ENCODE assay signal across 9 cellular contexts in genomic region chr16:3857189-3858013, GRCh38. TPM values are rescaled to one million over a fixed set of nuclear protein-coding genes. Genes with fewer than 3 reads are reported as not detected.
A peak's percentile ranks its signal among the peaks of the same experiment; 100 is the strongest.
DNase-seq lines count a peak whose midpoint lies in the region; ATAC-seq and TF ChIP-seq lines count a peak whose summit lies in the region.
"Had no signal": no experiment of that assay in that cellular context is flagged by ENCODE, and none has a peak within 500 bp of the region (broad histone marks: within the 10 kb centered on the region; RNA-seq: fewer than 3 reads in every experiment).

No MANE protein-coding gene starts in this region.

- H3K4me3 ChIP-seq in CD8-positive, alpha-beta T cell (ENCODE audit: low read depth, low read length) = no peak overlapping the region
- H3K4me3 ChIP-seq in breast epithelium = peak overlapping the region in 1 of 3 donors; percentile 16
- H3K4me3 ChIP-seq: ovary had no signal

- CTCF ChIA-PET in CD8-positive, alpha-beta T cell (lab: Charles Lee) = interaction anchor here (1.0 kb wide), 1 partner anchor 45 kb away, joined by 3 read pairs; no protein-coding TSS in a partner anchor

- H3K27ac Mint-ChIP-seq in CD8-positive, alpha-beta T cell = peak overlapping the region; percentile 78
- H3K27ac Mint-ChIP-seq in naive B cell = peak overlapping the region in 5 of 6 donors; percentile 30 to 92 (median 90)

- POLR2A ChIA-PET in CD8-positive, alpha-beta T cell (lab: Charles Lee) = interaction anchor here (1.5 kb wide), 1 partner anchor 14 kb away, joined by 3 read pairs; no protein-coding TSS in a partner anchor

- no peaks in the 10 kb centered on the region for H3K36me3 ChIP-seq in CD8-positive, alpha-beta T cell (ENCODE audit: insufficient read depth, low read length)
- H3K36me3 ChIP-seq in breast epithelium = no peaks in the 10 kb centered on the region
- H3K36me3 ChIP-seq: ovary had no signal

- TF ChIP-seq POLR2A in breast epithelium (IDR thresholded peaks at IDR 0.05) = no peak

- H3K27me3 Mint-ChIP-seq in CD8-positive, alpha-beta T cell (ENCODE audit: low read depth) = no peaks in the 10 kb centered on the region
- H3K27me3 Mint-ChIP-seq in naive B cell = no peaks in the 10 kb centered on the region

- peaks cover 87% of the 10 kb centered on the region for H3K4me1 Mint-ChIP-seq in CD8-positive, alpha-beta T cell (ENCODE audit: low read depth)
- H3K4me1 Mint-ChIP-seq in naive B cell = peaks cover 68 to 94% (median 84%) of the 10 kb centered on the region in 3 donors

- H3K4me3 Mint-ChIP-seq in CD8-positive, alpha-beta T cell = no peak overlapping the region
- H3K4me3 Mint-ChIP-seq in naive B cell = peak overlapping the region in 5 of 8 donors; percentile 25 to 85 (median 59)

- H3K27ac ChIP-seq in CD8-positive, alpha-beta T cell (ENCODE audit: low read depth, low read length) = no peak overlapping the region
- peak overlapping the region; percentile 40 to 52 for H3K27ac ChIP-seq in breast epithelium

- no peaks in the 10 kb centered on the region for H3K9me3 ChIP-seq in CD8-positive, alpha-beta T cell (ENCODE audit: low read length)
- no peaks in the 10 kb centered on the region for H3K9me3 ChIP-seq in breast epithelium
- H3K9me3 ChIP-seq: ovary had no signal

- ATAC-seq in CD8-positive, alpha-beta T cell = no peak
- peak; percentile 57 for ATAC-seq in HG03354 (IDR thresholded peaks at IDR 0.05; ENCODE audit: poor library complexity, severe bottlenecking, unreplicated experiment)
- ATAC-seq in naive B cell (ENCODE audit: low read depth in 2 of 2) = no peak
- no peak for ATAC-seq in GM18873 (IDR thresholded peaks at IDR 0.05; ENCODE audit: low FRiP score, unreplicated experiment)

- no peak for TF ChIP-seq CTCF in CD8-positive, alpha-beta T cell (IDR thresholded peaks at IDR 0.05)
- TF ChIP-seq CTCF in breast epithelium (IDR thresholded peaks at IDR 0.05) = no peak

- no peak for DNase-seq in CD8-positive, alpha-beta T cell
- no peak for DNase-seq in breast epithelium (ENCODE audit: low spot score in 2 of 2)
- no peak for DNase-seq in naive B cell
- DNase-seq in NCI-H524 (lab: John Stamatoyannopoulos, UW) = no peak
- DNase-seq in NCI-H2029 treated with DMSO at 0.1 percent for 48 hours (lab: John Stamatoyannopoulos, UW) = no peak
- DNase-seq in foreskin melanocyte = no peak

- H3K36me3 Mint-ChIP-seq in CD8-positive, alpha-beta T cell = peaks cover 14% of the 10 kb centered on the region
- no peaks in the 10 kb centered on the region for H3K36me3 Mint-ChIP-seq in naive B cell

- H3K4me1 ChIP-seq in CD8-positive, alpha-beta T cell (ENCODE audit: insufficient read depth, low read length) = peaks cover 80% of the 10 kb centered on the region
- peaks cover 0 to 18% of the 10 kb centered on the region in 2 donors for H3K4me1 ChIP-seq in breast epithelium

- no peaks in the 10 kb centered on the region for H3K9me3 Mint-ChIP-seq in CD8-positive, alpha-beta T cell
- no peaks in the 10 kb centered on the region for H3K9me3 Mint-ChIP-seq in naive B cell

- no peaks in the 10 kb centered on the region for H3K27me3 ChIP-seq in CD8-positive, alpha-beta T cell (ENCODE audit: insufficient read depth, low read length)
- no peaks in the 10 kb centered on the region for H3K27me3 ChIP-seq in breast epithelium
- H3K27me3 ChIP-seq: ovary had no signal

- intact Hi-C loops in CD8-positive, alpha-beta T cell (cut with DNase I, micrococcal nuclease) = no loop called here
- intact Hi-C loops in breast epithelium (cut with DNase I; ENCODE audit: low total_unique reads) = no loop called here

RNA-seq across cellular contexts. Expression of gene CREBBP, which starts 23.1 kb away (rescaled TPM):
- total RNA-seq in CD8-positive, alpha-beta T cell = 100 to 1,000 TPM; 186 to 189 TPM
- total RNA-seq in breast epithelium = 10 to 100 TPM; 61.6 to 82.6 (median 69.5) TPM
- polyA plus RNA-seq in naive B cell (ENCODE audit: low read depth in 6 of 6) = 10 to 100 TPM in 1 of 6 donors, 1 to 10 TPM in 5; 2.6 to 23.5 (median 7.2) TPM
